8 cellular contexts compared by ENCODE assay signal in the genomic region with DNA sequence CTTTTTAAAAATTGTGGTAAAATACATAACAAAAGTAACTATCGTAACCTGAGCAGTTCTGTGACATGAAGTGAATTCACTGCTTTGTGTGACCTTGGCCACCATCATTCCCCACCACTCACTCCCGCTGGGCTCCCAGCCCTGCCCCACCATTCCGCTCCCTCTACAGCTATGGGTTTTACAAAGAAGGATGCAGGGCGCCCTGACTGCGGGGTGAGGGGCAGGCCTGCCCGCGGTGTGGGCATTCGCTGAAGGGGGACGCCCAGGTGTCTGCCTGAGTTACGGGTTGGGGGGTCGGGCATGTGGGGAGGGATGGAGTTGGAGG. TPM values are rescaled to one million over a fixed set of nuclear protein-coding genes. Genes with fewer than 3 reads are reported as not detected.
A peak's percentile ranks its signal among the peaks of the same experiment; 100 is the strongest.
DNase-seq lines count a peak whose midpoint lies in the region; ATAC-seq and TF ChIP-seq lines count a peak whose summit lies in the region.

A gene with protein sequence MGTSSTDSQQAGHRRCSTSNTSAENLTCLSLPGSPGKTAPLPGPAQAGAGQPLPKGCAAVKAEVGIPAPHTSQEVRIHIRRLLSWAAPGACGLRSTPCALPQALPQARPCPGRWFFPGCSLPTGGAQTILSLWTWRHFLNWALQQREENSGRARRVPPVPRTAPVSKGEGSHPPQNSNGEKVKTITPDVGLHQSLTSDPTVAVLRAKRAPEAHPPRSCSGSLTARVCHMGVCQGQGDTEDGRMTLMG (minus strand): TSS at position 38 of the 325 bp plus-strand sequence. CDS start 335 bp downstream, outside the sequence.

- H2AFZ ChIP-seq in DND-41 (ENCODE audit: low read depth, low read length) (peak within 1 kb of the TSS; percentile 94), Loucy (ENCODE audit: low read length) (peak within 1 kb of the TSS; percentile 83), neural cell (ENCODE audit: low read depth, low read length) (peak within 1 kb of the TSS; percentile 87)

- TF ChIP-seq EP300 in neural cell (conservative IDR thresholded peaks at IDR 0.05; ENCODE audit: poor library complexity, severe bottlenecking), result no peak

- ATAC-seq in DND-41 (ENCODE audit: insufficient read depth, low read depth), result no peak; the same call in 2 of the 3 replicates
- no peak for ATAC-seq in HG03442 (IDR thresholded peaks at IDR 0.05; ENCODE audit: unreplicated experiment)
- ATAC-seq in GM18519 (IDR thresholded peaks at IDR 0.05; ENCODE audit: low FRiP score, unreplicated experiment), result no peak
- no peak for ATAC-seq in GM19351 (IDR thresholded peaks at IDR 0.05; ENCODE audit: unreplicated experiment)

- peak within 1 kb of the TSS; percentile 33 to 83; a peak in 3 of 4 replicates for H3K4me3 ChIP-seq in DND-41 (ENCODE audit: low read depth in 1 of 2, low read length in 2 of 2)
- H3K4me3 ChIP-seq in Loucy (ENCODE audit: low read length, poor library complexity, severe bottlenecking), result peak within 1 kb of the TSS; percentile 78
- H3K4me3 ChIP-seq in duodenal mucosa (ENCODE audit: low read depth in 1 of 2, low read length in 2 of 2), result peak within 1 kb of the TSS; percentile 74 to 82
- H3K4me3 ChIP-seq in neural cell (ENCODE audit: low read length), result peak within 1 kb of the TSS; percentile 78

- H3K36me3 ChIP-seq in DND-41 (ENCODE audit: insufficient read depth, low read length) (peaks cover 36% of the 10 kb centered on the region), Loucy (ENCODE audit: insufficient read depth, low read length) (no peaks in the 10 kb centered on the region), duodenal mucosa (ENCODE audit: control insufficient read depth in 1 of 2, insufficient read depth in 2 of 2, low read length in 2 of 2) (peaks cover 11 to 32% of the 10 kb centered on the region in 2 donors), neural cell (ENCODE audit: insufficient read depth, low read length) (no peaks in the 10 kb centered on the region)

- no peaks in the 10 kb centered on the region for H3K9me2 ChIP-seq in Loucy (replicated peaks; ENCODE audit: low read depth, low read length)
- H3K9me2 ChIP-seq in neural cell (ENCODE audit: insufficient read depth, low read length), result no peaks in the 10 kb centered on the region

- TF ChIP-seq CTCF in DND-41 (IDR thresholded peaks at IDR 0.05; ENCODE audit: borderline replicate concordance, extremely low read depth, low read length, poor library complexity, severe bottlenecking), result no peak
- no peak for TF ChIP-seq CTCF in Loucy (conservative IDR thresholded peaks at IDR 0.05; ENCODE audit: low read length)
- TF ChIP-seq CTCF in neural cell (IDR thresholded peaks at IDR 0.05; ENCODE audit: poor library complexity, severe bottlenecking), result no peak

- no peak for DNase-seq in DND-41
- DNase-seq in stimulated activated CD4-positive, alpha-beta T cell treated with anti-CD3 and anti-CD28 coated beads, Interleukin-2, amount 100 ng/mL, for 24 hours, result no peak

- H3K4me1 ChIP-seq in DND-41 (ENCODE audit: insufficient read depth, low read length) (peaks cover 32% of the 10 kb centered on the region), Loucy (ENCODE audit: insufficient read depth, low read length, poor library complexity, severe bottlenecking) (peaks cover 10% of the 10 kb centered on the region), duodenal mucosa (ENCODE audit: control insufficient read depth in 1 of 2, insufficient read depth in 2 of 2, low read length in 2 of 2) (peaks cover 5 to 16% of the 10 kb centered on the region in 2 donors)

- peaks cover 5% of the 10 kb centered on the region for H4K20me1 ChIP-seq in DND-41 (ENCODE audit: insufficient read depth, low read length)
- H4K20me1 ChIP-seq in Loucy (ENCODE audit: insufficient read depth, low read length, poor library complexity, severe bottlenecking), result no peaks in the 10 kb centered on the region
- no peaks in the 10 kb centered on the region for H4K20me1 ChIP-seq in neural cell (ENCODE audit: insufficient read depth)

- H3K27ac ChIP-seq in DND-41 (ENCODE audit: low read length) (peak within 1 kb of the TSS; percentile 55), duodenal mucosa (ENCODE audit: low read depth, low read length) (peak within 1 kb of the TSS; percentile 89), neural cell (ENCODE audit: low read length) (peak within 1 kb of the TSS; percentile 79)

- H3K9ac ChIP-seq in DND-41 (ENCODE audit: low read depth, low read length) (peak within 1 kb of the TSS; percentile 66), Loucy (ENCODE audit: low read depth, low read length, poor library complexity, severe bottlenecking) (peak within 1 kb of the TSS; percentile 74), duodenal mucosa (ENCODE audit: low read depth in 1 of 2, low read length in 2 of 2) (peak within 1 kb of the TSS; percentile 85 to 96), neural cell (ENCODE audit: low read length) (peak within 1 kb of the TSS; percentile 88)

- no peaks in the 10 kb centered on the region for H3K27me3 ChIP-seq in DND-41 (ENCODE audit: insufficient read depth, low read length, poor library complexity)
- H3K27me3 ChIP-seq in Loucy (ENCODE audit: insufficient read depth, low read length, poor library complexity, severe bottlenecking), result no peaks in the 10 kb centered on the region
- H3K27me3 ChIP-seq in duodenal mucosa (ENCODE audit: control insufficient read depth in 1 of 2, insufficient read depth in 2 of 2, low read length in 2 of 2), result no peaks in the 10 kb centered on the region
- H3K27me3 ChIP-seq in neural cell (ENCODE audit: insufficient read depth, low read depth, low read length), result no peaks in the 10 kb centered on the region

- no peaks in the 10 kb centered on the region for H3K79me2 ChIP-seq in DND-41 (ENCODE audit: insufficient read depth, low read length)
- H3K79me2 ChIP-seq in Loucy (ENCODE audit: insufficient read depth, low read length), result no peaks in the 10 kb centered on the region
- no peaks in the 10 kb centered on the region for H3K79me2 ChIP-seq in neural cell (replicated peaks; ENCODE audit: insufficient read depth, low read length)

- no peaks in the 10 kb centered on the region for H3K9me3 ChIP-seq in DND-41 (ENCODE audit: insufficient read depth, low read length, severe bottlenecking)
- no peaks in the 10 kb centered on the region for H3K9me3 ChIP-seq in Loucy (ENCODE audit: insufficient read depth, low read depth, low read length)
- H3K9me3 ChIP-seq in duodenal mucosa (ENCODE audit: control insufficient read depth in 1 of 2, low read length in 2 of 2), result no peaks in the 10 kb centered on the region
- H3K9me3 ChIP-seq in neural cell (ENCODE audit: low read length), result no peaks in the 10 kb centered on the region

- H3F3A ChIP-seq in Loucy (ENCODE audit: low read depth) (no peaks in the 10 kb centered on the region), neural cell (ENCODE audit: insufficient read depth, low read length, poor library complexity, severe bottlenecking) (no peaks in the 10 kb centered on the region)

- H3K4me2 ChIP-seq in DND-41 (ENCODE audit: insufficient read depth, low read length), result peak within 1 kb of the TSS; percentile 100
- peak within 1 kb of the TSS; percentile 93 for H3K4me2 ChIP-seq in Loucy (ENCODE audit: low read depth, low read length, poor library complexity, severe bottlenecking)
- H3K4me2 ChIP-seq in neural cell (ENCODE audit: low read length), result peak within 1 kb of the TSS; percentile 92

- TF ChIP-seq RAD21 in neural cell (conservative IDR thresholded peaks at IDR 0.05), result no peak

TF ChIP-seq in neural cell, 6 proteins besides CTCF, POLR2A, EP300 and RAD21:
- no peak for TF ChIP-seq SMC3 (conservative IDR thresholded peaks at IDR 0.05; ENCODE audit: poor library complexity)
- no peak for TF ChIP-seq MXI1 (conservative IDR thresholded peaks at IDR 0.05; ENCODE audit: poor library complexity, severe bottlenecking)
- no peak for TF ChIP-seq EZH2 (IDR thresholded peaks at IDR 0.05; ENCODE audit: borderline replicate concordance, insufficient read depth, low read length, poor library complexity, severe bottlenecking)
- TF ChIP-seq, protein P1, sequence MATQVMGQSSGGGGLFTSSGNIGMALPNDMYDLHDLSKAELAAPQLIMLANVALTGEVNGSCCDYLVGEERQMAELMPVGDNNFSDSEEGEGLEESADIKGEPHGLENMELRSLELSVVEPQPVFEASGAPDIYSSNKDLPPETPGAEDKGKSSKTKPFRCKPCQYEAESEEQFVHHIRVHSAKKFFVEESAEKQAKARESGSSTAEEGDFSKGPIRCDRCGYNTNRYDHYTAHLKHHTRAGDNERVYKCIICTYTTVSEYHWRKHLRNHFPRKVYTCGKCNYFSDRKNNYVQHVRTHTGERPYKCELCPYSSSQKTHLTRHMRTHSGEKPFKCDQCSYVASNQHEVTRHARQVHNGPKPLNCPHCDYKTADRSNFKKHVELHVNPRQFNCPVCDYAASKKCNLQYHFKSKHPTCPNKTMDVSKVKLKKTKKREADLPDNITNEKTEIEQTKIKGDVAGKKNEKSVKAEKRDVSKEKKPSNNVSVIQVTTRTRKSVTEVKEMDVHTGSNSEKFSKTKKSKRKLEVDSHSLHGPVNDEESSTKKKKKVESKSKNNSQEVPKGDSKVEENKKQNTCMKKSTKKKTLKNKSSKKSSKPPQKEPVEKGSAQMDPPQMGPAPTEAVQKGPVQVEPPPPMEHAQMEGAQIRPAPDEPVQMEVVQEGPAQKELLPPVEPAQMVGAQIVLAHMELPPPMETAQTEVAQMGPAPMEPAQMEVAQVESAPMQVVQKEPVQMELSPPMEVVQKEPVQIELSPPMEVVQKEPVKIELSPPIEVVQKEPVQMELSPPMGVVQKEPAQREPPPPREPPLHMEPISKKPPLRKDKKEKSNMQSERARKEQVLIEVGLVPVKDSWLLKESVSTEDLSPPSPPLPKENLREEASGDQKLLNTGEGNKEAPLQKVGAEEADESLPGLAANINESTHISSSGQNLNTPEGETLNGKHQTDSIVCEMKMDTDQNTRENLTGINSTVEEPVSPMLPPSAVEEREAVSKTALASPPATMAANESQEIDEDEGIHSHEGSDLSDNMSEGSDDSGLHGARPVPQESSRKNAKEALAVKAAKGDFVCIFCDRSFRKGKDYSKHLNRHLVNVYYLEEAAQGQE (IDR thresholded peaks at IDR 0.05; ENCODE audit: borderline replicate concordance), result no peak
- TF ChIP-seq POLR2AphosphoS5 (IDR thresholded peaks at IDR 0.05), result no peak
- TF ChIP-seq TAF1 (IDR thresholded peaks at IDR 0.05; ENCODE audit: low read depth), result no peak

RNA-seq across cellular contexts. Expression of the gene that starts here (rescaled TPM):
- polyA plus RNA-seq in neural cell, result 0.46 TPM in 1 of 2 replicates, not detected in the other
- polyA minus RNA-seq in neural cell, result 0.97 and 1.6 TPM in 2 replicates
